14 cellular contexts compared by ENCODE assay signal in the genomic region with DNA sequence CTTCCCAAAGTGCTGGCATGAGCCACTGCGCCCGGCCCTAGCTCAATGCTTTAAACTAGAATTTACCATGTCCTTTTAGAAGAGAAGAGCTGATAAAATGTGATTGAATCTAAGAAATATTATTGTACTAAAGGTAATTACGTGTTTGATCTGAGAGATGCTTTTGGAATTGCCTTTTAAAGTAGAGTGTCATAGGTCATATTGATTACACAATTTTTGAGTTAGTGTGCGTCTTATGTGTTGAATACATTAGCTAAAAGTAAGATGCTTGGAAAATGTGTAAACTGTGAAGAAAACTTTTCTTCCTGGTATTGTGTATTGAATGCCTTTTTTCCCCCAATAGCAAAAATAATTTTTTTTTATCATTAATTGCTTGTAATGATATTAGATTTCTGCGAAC. TPM values are rescaled to one million over a fixed set of nuclear protein-coding genes. Genes with fewer than 3 reads are reported as not detected.
DNase-seq lines count a peak whose midpoint lies in the region; ATAC-seq and TF ChIP-seq lines count a peak whose summit lies in the region.
"Had no signal": no experiment of that assay in that cellular context is flagged by ENCODE, and none has a peak within 500 bp of the region (broad histone marks: within the 10 kb centered on the region; RNA-seq: fewer than 3 reads in every experiment).

No MANE protein-coding gene starts in this region.

- no peaks in the 10 kb centered on the region for H3K9me3 Mint-ChIP-seq in natural killer cell
- no peaks in the 10 kb centered on the region for H3K9me3 Mint-ChIP-seq in natural killer cell treated with Interleukin-12 subunit alpha and Interleukin-12 subunit beta and Interleukin-15 and Interleukin-18, amount 100 ng/mL, for 72 hours
- H3K9me3 Mint-ChIP-seq in naive thymus-derived CD4-positive, alpha-beta T cell: peaks cover 0 to 11% (median 0%) of the 10 kb centered on the region in 11 donors

- H3K27me3 Mint-ChIP-seq in natural killer cell (ENCODE audit: low read depth in 2 of 2): no peaks in the 10 kb centered on the region
- no peaks in the 10 kb centered on the region for H3K27me3 Mint-ChIP-seq in natural killer cell treated with Interleukin-12 subunit alpha and Interleukin-12 subunit beta and Interleukin-15 and Interleukin-18, amount 100 ng/mL, for 72 hours
- no peaks in the 10 kb centered on the region for H3K27me3 Mint-ChIP-seq in naive thymus-derived CD4-positive, alpha-beta T cell
- H3K27me3 Mint-ChIP-seq: B cell had no signal

- POLR2A ChIA-PET in naive thymus-derived CD4-positive, alpha-beta T cell (lab: Charles Lee): interaction anchor here (0.8 kb wide), 1 partner anchor 8 kb away, joined by 3 read pairs; no protein-coding TSS in a partner anchor

- H3K9me3 ChIP-seq in naive thymus-derived CD4-positive, alpha-beta T cell (ENCODE audit: control insufficient read depth in 2 of 3, low read length in 3 of 3): no peaks in the 10 kb centered on the region

- H3K4me1 Mint-ChIP-seq in natural killer cell: peaks cover 63 to 81% of the 10 kb centered on the region in 2 donors
- H3K4me1 Mint-ChIP-seq in natural killer cell treated with Interleukin-12 subunit alpha and Interleukin-12 subunit beta and Interleukin-15 and Interleukin-18, amount 100 ng/mL, for 72 hours (ENCODE audit: low read depth in 2 of 2): peaks cover 45 to 55% of the 10 kb centered on the region in 2 donors
- peaks cover 50 to 75% (median 71%) of the 10 kb centered on the region in 7 donors for H3K4me1 Mint-ChIP-seq in naive thymus-derived CD4-positive, alpha-beta T cell

- no peak for ATAC-seq in natural killer cell
- no peak for ATAC-seq in natural killer cell treated with Interleukin-12 subunit alpha and Interleukin-12 subunit beta and Interleukin-15 and Interleukin-18, amount 100 ng/mL, for 72 hours
- ATAC-seq in naive thymus-derived CD4-positive, alpha-beta T cell: no peak

- peak overlapping the region; percentile 51 to 85 for H3K27ac Mint-ChIP-seq in natural killer cell
- no peak overlapping the region for H3K27ac Mint-ChIP-seq in natural killer cell treated with Interleukin-12 subunit alpha and Interleukin-12 subunit beta and Interleukin-15 and Interleukin-18, amount 100 ng/mL, for 72 hours
- peak overlapping the region in 6 of 9 donors; percentile 12 to 81 (median 52) for H3K27ac Mint-ChIP-seq in naive thymus-derived CD4-positive, alpha-beta T cell
- H3K27ac Mint-ChIP-seq: B cell had no signal

- peaks cover 0 to 7% (median 4%) of the 10 kb centered on the region in 3 experiments for H3K36me3 ChIP-seq in naive thymus-derived CD4-positive, alpha-beta T cell (ENCODE audit: control insufficient read depth in 2 of 3, insufficient read depth in 3 of 3, low read length in 3 of 3)

- no peaks in the 10 kb centered on the region for H3K27me3 ChIP-seq in naive thymus-derived CD4-positive, alpha-beta T cell (ENCODE audit: control insufficient read depth in 2 of 2, insufficient read depth in 2 of 2, low read length in 2 of 2)

- no peak overlapping the region for H3K4me3 ChIP-seq in fibroblast of mammary gland (ENCODE audit: control insufficient read depth, low read depth, low read length)
- no peak overlapping the region for H3K4me3 ChIP-seq in naive thymus-derived CD4-positive, alpha-beta T cell (ENCODE audit: low read length)
- H3K4me3 ChIP-seq: K562 had no signal

- no peak overlapping the region for H3K27ac ChIP-seq in naive thymus-derived CD4-positive, alpha-beta T cell (ENCODE audit: low read depth, low read length)

- CTCF ChIA-PET in naive thymus-derived CD4-positive, alpha-beta T cell (lab: Charles Lee): no interaction called here

- H3K4me3 Mint-ChIP-seq in natural killer cell: peak overlapping the region; percentile 35
- no peak overlapping the region for H3K4me3 Mint-ChIP-seq in natural killer cell treated with Interleukin-12 subunit alpha and Interleukin-12 subunit beta and Interleukin-15 and Interleukin-18, amount 100 ng/mL, for 72 hours
- H3K4me3 Mint-ChIP-seq in naive thymus-derived CD4-positive, alpha-beta T cell: peak overlapping the region in 1 of 10 donors; percentile 24
- H3K4me3 Mint-ChIP-seq: B cell had no signal

- no peak for DNase-seq in natural killer cell
- no peak for DNase-seq in natural killer cell treated with Interleukin-12 subunit alpha and Interleukin-12 subunit beta and Interleukin-15 and Interleukin-18, amount 100 ng/mL, for 72 hours (ENCODE audit: low spot score)
- peak; percentile 15 for DNase-seq in fibroblast of mammary gland (ENCODE audit: low read depth)
- DNase-seq in naive thymus-derived CD4-positive, alpha-beta T cell: no peak
- no peak for DNase-seq in SW 1271 (lab: John Stamatoyannopoulos, UW)
- DNase-seq in NCI-H774 (lab: John Stamatoyannopoulos, UW): no peak
- no peak for DNase-seq in iPS-NIHi7 (ENCODE audit: extremely low spot score)
- DNase-seq: DMS79 treated with DMSO at 0.1 percent for 48 hours, NCI-H1105, NCI-H2081, OCI-M1, SHP77 had no signal

- H3K36me3 Mint-ChIP-seq in natural killer cell: peaks cover 9% of the 10 kb centered on the region
- H3K36me3 Mint-ChIP-seq in natural killer cell treated with Interleukin-12 subunit alpha and Interleukin-12 subunit beta and Interleukin-15 and Interleukin-18, amount 100 ng/mL, for 72 hours: peaks cover 9% of the 10 kb centered on the region
- H3K36me3 Mint-ChIP-seq in naive thymus-derived CD4-positive, alpha-beta T cell: peaks cover 0 to 40% (median 26%) of the 10 kb centered on the region in 5 donors

- no peak for TF ChIP-seq CTCF in natural killer cell (IDR thresholded peaks at IDR 0.05)
- TF ChIP-seq CTCF in fibroblast of mammary gland (conservative IDR thresholded peaks at IDR 0.05; ENCODE audit: control insufficient read depth, insufficient read depth, low read depth, low read length): no peak

- peaks cover 0 to 11% of the 10 kb centered on the region in 2 donors for H3K4me1 ChIP-seq in naive thymus-derived CD4-positive, alpha-beta T cell (ENCODE audit: control insufficient read depth in 2 of 2, insufficient read depth in 2 of 2, low read length in 2 of 2)

- intact Hi-C loops in natural killer cell (cut with micrococcal nuclease): no loop called here
- intact Hi-C loops in naive thymus-derived CD4-positive, alpha-beta T cell (cut with micrococcal nuclease): no loop called here

RNA-seq across cellular contexts. Expression of gene MIA2, which starts 41.7 kb away (rescaled TPM):
- 10 to 100 TPM; 44.7 to 45.7 (median 45.4) TPM for total RNA-seq in natural killer cell
- total RNA-seq in natural killer cell treated with Interleukin-12 subunit alpha and Interleukin-12 subunit beta and Interleukin-15 and Interleukin-18, amount 100 ng/mL, for 72 hours: 10 to 100 TPM; 26.1 to 26.9 TPM
- total RNA-seq in naive thymus-derived CD4-positive, alpha-beta T cell: 10 to 100 TPM; 18.4 to 29.1 (median 26.1) TPM
- 10 to 100 TPM; 20.5 to 30.6 TPM for polyA plus RNA-seq in naive thymus-derived CD4-positive, alpha-beta T cell

Comparison
In these comparisons a context has a peak if more than half of its experiments do, and no peak if none do; other contexts are left out.
1. H3K27ac Mint-ChIP-seq: peak in natural killer cell (2 of 2) and naive thymus-derived CD4-positive, alpha-beta T cell (6 of 9); none in natural killer cell treated with Interleukin-12 subunit alpha and Interleukin-12 subunit beta and Interleukin-15 and Interleukin-18, amount 100 ng/mL, for 72 hours (0 of 2).